8 cellular contexts compared by ENCODE assay signal in the genomic region with DNA sequence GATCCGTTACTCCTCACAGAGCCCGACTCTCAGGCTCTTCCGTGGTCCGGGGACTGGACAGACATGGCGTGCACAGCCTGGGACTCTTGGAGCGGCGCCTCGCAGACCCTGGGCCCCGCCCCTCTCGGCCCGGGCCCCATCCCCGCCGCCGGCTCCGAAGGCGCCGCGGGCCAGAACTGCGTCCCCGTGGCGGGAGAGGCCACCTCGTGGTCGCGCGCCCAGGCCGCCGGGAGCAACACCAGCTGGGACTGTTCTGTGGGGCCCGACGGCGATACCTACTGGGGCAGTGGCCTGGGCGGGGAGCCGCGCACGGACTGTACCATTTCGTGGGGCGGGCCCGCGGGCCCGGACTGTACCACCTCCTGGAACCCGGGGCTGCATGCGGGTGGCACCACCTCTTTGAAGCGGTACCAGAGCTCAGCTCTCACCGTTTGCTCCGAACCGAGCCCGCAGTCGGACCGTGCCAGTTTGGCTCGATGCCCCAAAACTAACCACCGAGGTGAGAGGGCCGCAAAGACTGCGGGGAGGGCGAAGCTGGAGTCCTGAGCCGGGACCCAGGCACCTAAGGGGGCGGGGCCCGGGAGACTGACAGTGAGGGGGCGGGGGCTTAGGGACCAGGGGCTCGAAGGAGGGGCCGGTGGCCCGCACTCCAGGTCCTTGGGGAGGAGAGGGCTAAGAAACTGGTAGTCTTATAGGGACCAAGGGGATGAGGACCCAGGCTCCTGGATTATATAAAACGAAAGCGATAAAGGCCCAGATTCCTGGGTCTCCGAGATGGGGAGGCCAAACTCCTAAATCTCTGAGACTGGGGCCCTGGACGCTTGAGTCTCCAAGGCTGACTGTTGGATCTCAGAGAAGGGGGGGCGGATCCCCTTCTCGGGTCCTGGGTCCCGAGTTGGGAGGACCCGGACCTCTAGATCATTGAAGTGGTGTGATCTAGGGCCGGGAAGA. TPM values are rescaled to one million over a fixed set of nuclear protein-coding genes. Genes with fewer than 3 reads are reported as not detected.
DNase-seq lines count a peak whose midpoint lies in the region; ATAC-seq and TF ChIP-seq lines count a peak whose summit lies in the region.

No MANE protein-coding gene starts in this region.

- peak overlapping the region; percentile 83 for H3K4me2 ChIP-seq in fibroblast of lung (ENCODE audit: extremely low read depth, insufficient read depth, low read length)

- H3K27ac ChIP-seq in Peyer's patch: peak overlapping the region; percentile 86 to 93 (median 88)
- H3K27ac ChIP-seq in fibroblast of lung (ENCODE audit: insufficient read depth, low read length): peak overlapping the region; percentile 71

- H4K20me1 ChIP-seq in fibroblast of lung (ENCODE audit: control insufficient read depth, extremely low read depth, insufficient read depth, low read length): no peaks in the 10 kb centered on the region

- peak overlapping the region; percentile 81 to 92 (median 91) for H3K27ac Mint-ChIP-seq in CD14-positive monocyte
- H3K27ac Mint-ChIP-seq in IgD-negative memory B cell: peak overlapping the region; percentile 82 to 96 (median 90)
- H3K27ac Mint-ChIP-seq in activated T-helper 1 cell treated with anti-CD3 and anti-CD28 coated beads, Interleukin-12 subunit alpha, Interleukin-12 subunit beta, Interleukin-2, Interleukin-4 antibody, amounts not matched to agents 30 ng/mL and 10 ng/mL and 1 ng/mL, durations not matched to agents 14 hours and 24 hours and 36 hours: peak overlapping the region; percentile 85
- H3K27ac Mint-ChIP-seq in natural killer cell treated with Interleukin-12 subunit alpha and Interleukin-12 subunit beta and Interleukin-15 and Interleukin-18, amount 100 ng/mL, for 72 hours: peak overlapping the region; percentile 71 to 90
- peak overlapping the region; percentile 89 for H3K27ac Mint-ChIP-seq in stimulated activated naive CD8-positive, alpha-beta T cell treated with anti-CD3 and anti-CD28 coated beads, Interleukin-15, Interleukin-2, amounts not matched to agents 100 ng/mL and 50 ng/mL, for 24 hours

- H3K79me2 ChIP-seq in fibroblast of lung (ENCODE audit: control insufficient read depth, insufficient read depth, low read length): peaks cover 1% of the 10 kb centered on the region

- H3K4me1 Mint-ChIP-seq in CD14-positive monocyte (peaks cover 28% of the 10 kb centered on the region), IgD-negative memory B cell (peaks cover 11 to 15% (median 15%) of the 10 kb centered on the region in 3 donors)
- peaks cover 30% of the 10 kb centered on the region for H3K4me1 Mint-ChIP-seq in activated T-helper 1 cell treated with anti-CD3 and anti-CD28 coated beads, Interleukin-12 subunit alpha, Interleukin-12 subunit beta, Interleukin-2, Interleukin-4 antibody, amounts not matched to agents 30 ng/mL and 10 ng/mL and 1 ng/mL, durations not matched to agents 14 hours and 24 hours and 36 hours (ENCODE audit: low read depth)
- peaks cover 16 to 25% of the 10 kb centered on the region in 2 donors for H3K4me1 Mint-ChIP-seq in natural killer cell treated with Interleukin-12 subunit alpha and Interleukin-12 subunit beta and Interleukin-15 and Interleukin-18, amount 100 ng/mL, for 72 hours (ENCODE audit: low read depth in 2 of 2)
- peaks cover 38% of the 10 kb centered on the region for H3K4me1 Mint-ChIP-seq in stimulated activated naive CD8-positive, alpha-beta T cell treated with anti-CD3 and anti-CD28 coated beads, Interleukin-15, Interleukin-2, amounts not matched to agents 100 ng/mL and 50 ng/mL, for 24 hours (ENCODE audit: low read depth)

- H3K4me3 Mint-ChIP-seq in CD14-positive monocyte (peak overlapping the region; percentile 84 to 94), IgD-negative memory B cell (peak overlapping the region; percentile 85 to 95 (median 90))
- H3K4me3 Mint-ChIP-seq in activated T-helper 1 cell treated with anti-CD3 and anti-CD28 coated beads, Interleukin-12 subunit alpha, Interleukin-12 subunit beta, Interleukin-2, Interleukin-4 antibody, amounts not matched to agents 30 ng/mL and 10 ng/mL and 1 ng/mL, durations not matched to agents 14 hours and 24 hours and 36 hours: peak overlapping the region; percentile 82
- peak overlapping the region; percentile 85 for H3K4me3 Mint-ChIP-seq in natural killer cell treated with Interleukin-12 subunit alpha and Interleukin-12 subunit beta and Interleukin-15 and Interleukin-18, amount 100 ng/mL, for 72 hours
- peak overlapping the region; percentile 86 for H3K4me3 Mint-ChIP-seq in stimulated activated naive CD8-positive, alpha-beta T cell treated with anti-CD3 and anti-CD28 coated beads, Interleukin-15, Interleukin-2, amounts not matched to agents 100 ng/mL and 50 ng/mL, for 24 hours

- peak; percentile 73 for DNase-seq in CD14-positive monocyte (ENCODE audit: low spot score)
- DNase-seq in Peyer's patch: peak; percentile 90 to 94 (median 94)
- peak; percentile 75 for DNase-seq in activated T-helper 1 cell treated with anti-CD3 and anti-CD28 coated beads, Interleukin-12 subunit alpha, Interleukin-12 subunit beta, Interleukin-2, Interleukin-4 antibody, amounts not matched to agents 30 ng/mL and 10 ng/mL and 1 ng/mL, durations not matched to agents 14 hours and 24 hours and 36 hours (ENCODE audit: low spot score)
- peak; percentile 76 for DNase-seq in fibroblast of lung (ENCODE audit: low read depth in 2 of 2)
- peak; percentile 90 for DNase-seq in natural killer cell treated with Interleukin-12 subunit alpha and Interleukin-12 subunit beta and Interleukin-15 and Interleukin-18, amount 100 ng/mL, for 72 hours (ENCODE audit: low spot score)

- H3K27me3 ChIP-seq in Peyer's patch (no peaks in the 10 kb centered on the region), fibroblast of lung (ENCODE audit: control insufficient read depth, insufficient read depth, low read length) (no peaks in the 10 kb centered on the region)

- intact Hi-C loops in CD14-positive monocyte (cut with micrococcal nuclease): loop anchor here (2.0 to 10.0 kb wide), 2 partner anchors 15 to 101 kb away; partner anchors contain the start of genes IGFLR1 (in 1 of the 2), LIN37 (in 1 of the 2), PSENEN (in 1 of the 2) and RBM42 (in 1 of the 2)
- intact Hi-C loops in activated T-helper 1 cell treated with anti-CD3 and anti-CD28 coated beads, Interleukin-12 subunit alpha, Interleukin-12 subunit beta, Interleukin-2, Interleukin-4 antibody, amounts not matched to agents 30 ng/mL and 10 ng/mL and 1 ng/mL, durations not matched to agents 14 hours and 24 hours and 36 hours (cut with micrococcal nuclease): loop anchor here (1.0 to 10.0 kb wide), 11 partner anchors 15 to 471 kb away; partner anchors contain the start of genes ARHGAP33, HAUS5, OVOL3 and POLR2I

- peaks cover 8 to 16% (median 13%) of the 10 kb centered on the region in 3 donors for H3K27me3 Mint-ChIP-seq in CD14-positive monocyte (ENCODE audit: low read depth in 3 of 3)
- no peaks in the 10 kb centered on the region for H3K27me3 Mint-ChIP-seq in IgD-negative memory B cell
- H3K27me3 Mint-ChIP-seq in activated T-helper 1 cell treated with anti-CD3 and anti-CD28 coated beads, Interleukin-12 subunit alpha, Interleukin-12 subunit beta, Interleukin-2, Interleukin-4 antibody, amounts not matched to agents 30 ng/mL and 10 ng/mL and 1 ng/mL, durations not matched to agents 14 hours and 24 hours and 36 hours (ENCODE audit: insufficient read depth): no peaks in the 10 kb centered on the region
- H3K27me3 Mint-ChIP-seq in natural killer cell treated with Interleukin-12 subunit alpha and Interleukin-12 subunit beta and Interleukin-15 and Interleukin-18, amount 100 ng/mL, for 72 hours: no peaks in the 10 kb centered on the region
- no peaks in the 10 kb centered on the region for H3K27me3 Mint-ChIP-seq in stimulated activated naive CD8-positive, alpha-beta T cell treated with anti-CD3 and anti-CD28 coated beads, Interleukin-15, Interleukin-2, amounts not matched to agents 100 ng/mL and 50 ng/mL, for 24 hours

- H3K9me3 ChIP-seq in Peyer's patch (no peaks in the 10 kb centered on the region), fibroblast of lung (ENCODE audit: control insufficient read depth, insufficient read depth, low read depth, low read length) (no peaks in the 10 kb centered on the region)

- peak; percentile 41 for ATAC-seq in GM19452 (IDR thresholded peaks at IDR 0.05; ENCODE audit: unreplicated experiment)
- ATAC-seq in natural killer cell treated with Interleukin-12 subunit alpha and Interleukin-12 subunit beta and Interleukin-15 and Interleukin-18, amount 100 ng/mL, for 72 hours: peak; percentile 68 to 71

- peak overlapping the region; percentile 44 for H3K9ac ChIP-seq in fibroblast of lung (ENCODE audit: insufficient read depth, low read length)

- H3K4me1 ChIP-seq in Peyer's patch (peaks cover 0 to 23% (median 5%) of the 10 kb centered on the region in 4 donors), fibroblast of lung (ENCODE audit: control insufficient read depth, extremely low read depth, insufficient read depth, low read length) (peaks cover 2% of the 10 kb centered on the region)

- H3K4me3 ChIP-seq in Peyer's patch: peak overlapping the region; percentile 48 to 75 (median 70)
- peak overlapping the region; percentile 57 to 65 (median 58) for H3K4me3 ChIP-seq in fibroblast of lung (replicated peaks in 1 of 4; ENCODE audit: control extremely low read depth in 1 of 4, insufficient read depth in 1 of 4, low read depth in 3 of 4, low read length in 4 of 4)

- TF ChIP-seq CTCF in CD14-positive monocyte (IDR thresholded peaks at IDR 0.05) (no peak), Peyer's patch (IDR thresholded peaks at IDR 0.05) (peak in 1 of 6 experiments; percentile 21), fibroblast of lung (conservative IDR thresholded peaks at IDR 0.05 in 1 of 2, IDR thresholded peaks at IDR 0.05 in 1 of 2; ENCODE audit: low read depth in 1 of 2, low read length in 2 of 2) (no peak)

- H3K36me3 Mint-ChIP-seq in CD14-positive monocyte: no peaks in the 10 kb centered on the region
- H3K36me3 Mint-ChIP-seq in IgD-negative memory B cell: no peaks in the 10 kb centered on the region
- H3K36me3 Mint-ChIP-seq in activated T-helper 1 cell treated with anti-CD3 and anti-CD28 coated beads, Interleukin-12 subunit alpha, Interleukin-12 subunit beta, Interleukin-2, Interleukin-4 antibody, amounts not matched to agents 30 ng/mL and 10 ng/mL and 1 ng/mL, durations not matched to agents 14 hours and 24 hours and 36 hours (ENCODE audit: low read depth): peaks cover 2% of the 10 kb centered on the region
- no peaks in the 10 kb centered on the region for H3K36me3 Mint-ChIP-seq in natural killer cell treated with Interleukin-12 subunit alpha and Interleukin-12 subunit beta and Interleukin-15 and Interleukin-18, amount 100 ng/mL, for 72 hours
- H3K36me3 Mint-ChIP-seq in stimulated activated naive CD8-positive, alpha-beta T cell treated with anti-CD3 and anti-CD28 coated beads, Interleukin-15, Interleukin-2, amounts not matched to agents 100 ng/mL and 50 ng/mL, for 24 hours (ENCODE audit: low read depth): peaks cover under 1% of the 10 kb centered on the region

- no peaks in the 10 kb centered on the region for H3K9me3 Mint-ChIP-seq in CD14-positive monocyte
- no peaks in the 10 kb centered on the region for H3K9me3 Mint-ChIP-seq in IgD-negative memory B cell
- H3K9me3 Mint-ChIP-seq in activated T-helper 1 cell treated with anti-CD3 and anti-CD28 coated beads, Interleukin-12 subunit alpha, Interleukin-12 subunit beta, Interleukin-2, Interleukin-4 antibody, amounts not matched to agents 30 ng/mL and 10 ng/mL and 1 ng/mL, durations not matched to agents 14 hours and 24 hours and 36 hours: no peaks in the 10 kb centered on the region
- H3K9me3 Mint-ChIP-seq in natural killer cell treated with Interleukin-12 subunit alpha and Interleukin-12 subunit beta and Interleukin-15 and Interleukin-18, amount 100 ng/mL, for 72 hours: no peaks in the 10 kb centered on the region
- no peaks in the 10 kb centered on the region for H3K9me3 Mint-ChIP-seq in stimulated activated naive CD8-positive, alpha-beta T cell treated with anti-CD3 and anti-CD28 coated beads, Interleukin-15, Interleukin-2, amounts not matched to agents 100 ng/mL and 50 ng/mL, for 24 hours

- no peaks in the 10 kb centered on the region for H3K36me3 ChIP-seq in Peyer's patch
- H3K36me3 ChIP-seq in fibroblast of lung (ENCODE audit: control insufficient read depth, insufficient read depth, low read length): no peaks in the 10 kb centered on the region

- peak; percentile 86 to 89 for TF ChIP-seq POLR2A in Peyer's patch (IDR thresholded peaks at IDR 0.05)

- H2AFZ ChIP-seq in fibroblast of lung (ENCODE audit: low read length): peak overlapping the region; percentile 89

RNA-seq across cellular contexts. Expression of gene ETV2, which starts 2.0 kb away (rescaled TPM):
- polyA plus RNA-seq in CD14-positive monocyte (under 1 TPM; 0.82 to 0.93 TPM), IgD-negative memory B cell (0.50 TPM), fibroblast of lung (0.12 and 0.18 TPM in 2 replicates)
- total RNA-seq in Peyer's patch (1 to 10 TPM in 2 of 4 donors, not detected in 2; 1.6 to 1.8 TPM), fibroblast of lung (0.50 and 0.51 TPM in 2 replicates)
- 0.98 and 1.0 TPM in 2 replicates for total RNA-seq in activated T-helper 1 cell treated with anti-CD3 and anti-CD28 coated beads, Interleukin-12 subunit alpha, Interleukin-12 subunit beta, Interleukin-2, Interleukin-4 antibody, amounts not matched to agents 30 ng/mL and 10 ng/mL and 1 ng/mL, durations not matched to agents 14 hours and 24 hours and 36 hours
- polyA plus RNA-seq in fibroblast of lung (2012): 1.1 and 2.1 TPM in 2 replicates
- not detected in 2 replicates for polyA minus RNA-seq in fibroblast of lung (ENCODE audit: low replicate concordance)
- 1 to 10 TPM in 1 of 2 donors, under 1 TPM in 1; 0.39 to 1.2 TPM for total RNA-seq in natural killer cell treated with Interleukin-12 subunit alpha and Interleukin-12 subunit beta and Interleukin-15 and Interleukin-18, amount 100 ng/mL, for 72 hours

RNA-seq across cellular contexts. Expression of gene COX6B1, which starts 4.6 kb away (rescaled TPM):
- polyA plus RNA-seq in CD14-positive monocyte: 100 to 1,000 TPM; 825 to 948 TPM
- polyA plus RNA-seq in IgD-negative memory B cell: 814 TPM
- total RNA-seq in Peyer's patch: 100 to 1,000 TPM; 462 to 930 (median 787) TPM
- total RNA-seq in activated T-helper 1 cell treated with anti-CD3 and anti-CD28 coated beads, Interleukin-12 subunit alpha, Interleukin-12 subunit beta, Interleukin-2, Interleukin-4 antibody, amounts not matched to agents 30 ng/mL and 10 ng/mL and 1 ng/mL, durations not matched to agents 14 hours and 24 hours and 36 hours: 434 and 451 TPM in 2 replicates
- 194 and 279 TPM in 2 replicates for total RNA-seq in fibroblast of lung
- polyA plus RNA-seq in fibroblast of lung: 382 and 499 TPM in 2 replicates
- polyA plus RNA-seq in fibroblast of lung (2012): 591 and 688 TPM in 2 replicates
- 460 and 636 TPM in 2 replicates for polyA minus RNA-seq in fibroblast of lung (ENCODE audit: low replicate concordance)
- total RNA-seq in natural killer cell treated with Interleukin-12 subunit alpha and Interleukin-12 subunit beta and Interleukin-15 and Interleukin-18, amount 100 ng/mL, for 72 hours: 100 to 1,000 TPM; 363 to 400 TPM

RNA-seq across cellular contexts. Expression of gene RBM42, which starts 14.7 kb away (rescaled TPM):
- polyA plus RNA-seq in CD14-positive monocyte: 10 to 100 TPM; 50.3 to 53.3 TPM
- polyA plus RNA-seq in IgD-negative memory B cell: 76.5 TPM
- total RNA-seq in Peyer's patch: 10 to 100 TPM; 57.3 to 64.4 (median 63.1) TPM
- total RNA-seq in activated T-helper 1 cell treated with anti-CD3 and anti-CD28 coated beads, Interleukin-12 subunit alpha, Interleukin-12 subunit beta, Interleukin-2, Interleukin-4 antibody, amounts not matched to agents 30 ng/mL and 10 ng/mL and 1 ng/mL, durations not matched to agents 14 hours and 24 hours and 36 hours: 105 and 118 TPM in 2 replicates
- total RNA-seq in fibroblast of lung: 29.9 and 32.1 TPM in 2 replicates
- 32.9 and 43.0 TPM in 2 replicates for polyA plus RNA-seq in fibroblast of lung
- polyA plus RNA-seq in fibroblast of lung (2012): 65.7 and 88.3 TPM in 2 replicates
- polyA minus RNA-seq in fibroblast of lung (ENCODE audit: low replicate concordance): 32.4 and 58.5 TPM in 2 replicates
- 100 to 1,000 TPM; 109 to 110 TPM for total RNA-seq in natural killer cell treated with Interleukin-12 subunit alpha and Interleukin-12 subunit beta and Interleukin-15 and Interleukin-18, amount 100 ng/mL, for 72 hours

RNA-seq across cellular contexts. Expression of gene UPK1A, which starts 22.8 kb away (rescaled TPM):
- polyA plus RNA-seq in CD14-positive monocyte: not detected
- polyA plus RNA-seq in IgD-negative memory B cell: not detected
- total RNA-seq in Peyer's patch: not detected
- total RNA-seq in activated T-helper 1 cell treated with anti-CD3 and anti-CD28 coated beads, Interleukin-12 subunit alpha, Interleukin-12 subunit beta, Interleukin-2, Interleukin-4 antibody, amounts not matched to agents 30 ng/mL and 10 ng/mL and 1 ng/mL, durations not matched to agents 14 hours and 24 hours and 36 hours: 0.41 and 0.51 TPM in 2 replicates
- total RNA-seq in fibroblast of lung: not detected in 2 replicates
- polyA plus RNA-seq in fibroblast of lung: 0.06 and 0.27 TPM in 2 replicates
- polyA plus RNA-seq in fibroblast of lung (2012): 0.13 and 0.30 TPM in 2 replicates
- not detected in 2 replicates for polyA minus RNA-seq in fibroblast of lung (ENCODE audit: low replicate concordance)
- total RNA-seq in natural killer cell treated with Interleukin-12 subunit alpha and Interleukin-12 subunit beta and Interleukin-15 and Interleukin-18, amount 100 ng/mL, for 72 hours: under 1 TPM; 0.38 to 0.70 TPM

RNA-seq across cellular contexts. Expression of gene HAUS5, which starts 31.0 kb away (rescaled TPM):
- polyA plus RNA-seq in CD14-positive monocyte: under 1 TPM; 0.94 to 0.99 TPM
- 11.4 TPM for polyA plus RNA-seq in IgD-negative memory B cell
- total RNA-seq in Peyer's patch: 10 to 100 TPM in 2 of 4 donors, 1 to 10 TPM in 2; 2.8 to 42.9 (median 8.3) TPM
- 41.0 and 48.4 TPM in 2 replicates for total RNA-seq in activated T-helper 1 cell treated with anti-CD3 and anti-CD28 coated beads, Interleukin-12 subunit alpha, Interleukin-12 subunit beta, Interleukin-2, Interleukin-4 antibody, amounts not matched to agents 30 ng/mL and 10 ng/mL and 1 ng/mL, durations not matched to agents 14 hours and 24 hours and 36 hours
- total RNA-seq in fibroblast of lung: 3.9 and 4.0 TPM in 2 replicates
- 2.5 and 4.7 TPM in 2 replicates for polyA plus RNA-seq in fibroblast of lung
- polyA plus RNA-seq in fibroblast of lung (2012): 5.4 and 9.3 TPM in 2 replicates
- polyA minus RNA-seq in fibroblast of lung (ENCODE audit: low replicate concordance): 13.4 and 20.9 TPM in 2 replicates
- 10 to 100 TPM; 29.2 to 55.0 TPM for total RNA-seq in natural killer cell treated with Interleukin-12 subunit alpha and Interleukin-12 subunit beta and Interleukin-15 and Interleukin-18, amount 100 ng/mL, for 72 hours

Comparison
In these comparisons a context has a peak if more than half of its experiments do, and no peak if none do; other contexts are left out.
1. Peak in every context shown above with its lines: DNase-seq, ATAC-seq, H3K4me3 ChIP-seq and H3K27ac ChIP-seq.